ENCODE assay signal across 16 cellular contexts in the genomic region with DNA sequence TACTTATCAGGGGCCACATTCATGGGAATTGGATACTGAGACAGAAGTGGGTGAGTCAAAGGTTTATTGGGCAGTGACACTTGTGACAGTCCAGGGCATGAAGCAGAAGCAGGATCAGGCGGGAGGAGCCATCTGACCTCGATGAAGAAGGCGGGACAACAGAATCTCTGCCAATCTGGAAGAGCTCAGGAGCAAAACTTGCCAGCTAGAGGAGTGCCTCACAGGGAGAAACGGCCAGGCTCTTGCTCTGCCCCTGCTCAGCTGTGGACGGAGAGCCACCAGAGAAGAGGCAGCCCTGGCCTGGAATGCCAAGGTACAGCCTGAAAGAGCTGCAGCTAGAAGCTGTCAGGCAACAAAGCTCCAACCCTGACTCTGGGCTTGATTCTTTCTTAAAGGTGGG. TPM values are rescaled to one million over a fixed set of nuclear protein-coding genes. Genes with fewer than 3 reads are reported as not detected.
DNase-seq lines count a peak whose midpoint lies in the region; ATAC-seq and TF ChIP-seq lines count a peak whose summit lies in the region.
"Had no signal": no experiment of that assay in that cellular context is flagged by ENCODE, and none has a peak within 500 bp of the region (broad histone marks: within the 10 kb centered on the region; RNA-seq: fewer than 3 reads in every experiment).

No MANE protein-coding gene starts in this region.

- BruUV-seq in A673 (replicated peaks; lab: Mats Ljungman, UMichigan) (no TSS peak), HCT116 (replicated peaks; lab: Mats Ljungman, UMichigan) (no TSS peak)

- intact Hi-C loops in A673 (cut with micrococcal nuclease; ENCODE audit: unreplicated experiment), result loop anchor here (5.0 kb wide), 1 partner anchor 406 kb away; no protein-coding TSS in a partner anchor
- intact Hi-C loops in HCT116 (cut with micrococcal nuclease), result loop anchor here (5.0 to 10.0 kb wide), 3 partner anchors 143 to 1389 kb away; a partner anchor contains a TSS
- intact Hi-C loops in colonic mucosa (cut with DNase I), result loop anchor here (5.0 kb wide), 1 partner anchor 231 kb away; no protein-coding TSS in a partner anchor
- intact Hi-C loops in activated T-helper 2 cell treated with anti-CD3 and anti-CD28 coated beads, Interferon-gamma antibody, Interleukin-2, Interleukin-4, amounts not matched to agents 10 μg/mL and 5 μg/mL and 100 μg/mL, durations not matched to agents 14 hours and 24 hours and 36 hours (cut with micrococcal nuclease), result no loop called here

- no peak overlapping the region for H3K9ac ChIP-seq in HCT116 (ENCODE audit: low read length)
- H3K9ac ChIP-seq in colonic mucosa (ENCODE audit: low read depth in 2 of 2, low read length in 2 of 2), result no peak overlapping the region
- no peak overlapping the region for H3K9ac ChIP-seq in mesendoderm (ENCODE audit: low read length)

- no peaks in the 10 kb centered on the region for H4K20me1 ChIP-seq in HCT116 (ENCODE audit: insufficient read depth)

- H3K18ac ChIP-seq in mesendoderm (ENCODE audit: low read length), result no peak overlapping the region

- H2AK5ac ChIP-seq in mesendoderm (ENCODE audit: low read length), result no peak overlapping the region

- H3K27ac ChIP-seq in A673 (ENCODE audit: low read depth, low read length, poor library complexity, severe bottlenecking), result peak overlapping the region; percentile 38
- H3K27ac ChIP-seq in HCT116 (ENCODE audit: low read depth, low read length), result no peak overlapping the region
- no peak overlapping the region for H3K27ac ChIP-seq in colonic mucosa
- H3K27ac ChIP-seq in mesendoderm (ENCODE audit: low read depth, low read length), result no peak overlapping the region
- H3K27ac ChIP-seq: neutrophil, skin epidermis had no signal

- H3K4ac ChIP-seq in mesendoderm (ENCODE audit: low read depth, low read length), result no peak overlapping the region

- no peak for TF ChIP-seq RAD21 in HCT116 (IDR thresholded peaks at IDR 0.05; ENCODE audit: low read depth)

- H3K4me1 ChIP-seq in A673 (ENCODE audit: insufficient read depth, low read length, poor library complexity, severe bottlenecking) (peaks cover 12% of the 10 kb centered on the region), HCT116 (ENCODE audit: control insufficient read depth in 1 of 2, insufficient read depth in 2 of 2, low read length in 2 of 2) (peaks cover 3 to 15% of the 10 kb centered on the region in 2 experiments; a peak in 2 of 4 replicates), colonic mucosa (no peaks in the 10 kb centered on the region), mesendoderm (ENCODE audit: control insufficient read depth, low read depth, low read length) (no peaks in the 10 kb centered on the region)

- no peaks in the 10 kb centered on the region for H3K4me1 Mint-ChIP-seq in activated T-helper 2 cell treated with anti-CD3 and anti-CD28 coated beads, Interferon-gamma antibody, Interleukin-2, Interleukin-4, amounts not matched to agents 10 μg/mL and 5 μg/mL and 100 μg/mL, durations not matched to agents 14 hours and 24 hours and 36 hours (ENCODE audit: low read depth)
- H3K4me1 Mint-ChIP-seq: memory B cell had no signal

- H3K56ac ChIP-seq in mesendoderm (ENCODE audit: low read length), result no peak overlapping the region

- H3K4me3 ChIP-seq in A673 (ENCODE audit: low read depth, low read length, poor library complexity, severe bottlenecking) (no peak overlapping the region), HCT116 (replicated peaks in 1 of 2; ENCODE audit: low read depth in 1 of 2, low read length in 2 of 2) (no peak overlapping the region), colonic mucosa (no peak overlapping the region), mesendoderm (ENCODE audit: low read length) (no peak overlapping the region)
- H3K4me3 ChIP-seq: skin epidermis had no signal

- H3K4me2 ChIP-seq in HCT116 (ENCODE audit: low read length) (peak overlapping the region; percentile 33), mesendoderm (ENCODE audit: low read length) (no peak overlapping the region)

- CTCF ChIA-PET in A673 (lab: Charles Lee) (interaction anchor here (0.7 kb wide), 1 partner anchor 737 kb away, joined by 5 read pairs; no protein-coding TSS in a partner anchor), HCT116 (lab: Charles Lee) (interaction anchor here (1.4 to 1.5 kb wide), 2 partner anchors 25 to 230 kb away, joined by 6 read pairs; no protein-coding TSS in a partner anchor)

- H3K79me2 ChIP-seq in HCT116 (ENCODE audit: insufficient read depth, low read length) (no peaks in the 10 kb centered on the region), mesendoderm (ENCODE audit: control insufficient read depth, insufficient read depth, low read length) (no peaks in the 10 kb centered on the region)

- H3K23ac ChIP-seq in mesendoderm (ENCODE audit: low read length), result no peak overlapping the region

- no peak for TF ChIP-seq POLR2A in HCT116 (IDR thresholded peaks at IDR 0.05; ENCODE audit: borderline replicate concordance, extremely low read depth, insufficient read depth, insufficient read length)

- H3K9me2 ChIP-seq in HCT116 (ENCODE audit: insufficient read depth), result no peaks in the 10 kb centered on the region

- H3K36me3 Mint-ChIP-seq in activated T-helper 2 cell treated with anti-CD3 and anti-CD28 coated beads, Interferon-gamma antibody, Interleukin-2, Interleukin-4, amounts not matched to agents 10 μg/mL and 5 μg/mL and 100 μg/mL, durations not matched to agents 14 hours and 24 hours and 36 hours (ENCODE audit: low read depth), result no peaks in the 10 kb centered on the region
- H3K36me3 Mint-ChIP-seq: memory B cell had no signal

- no peak overlapping the region for H2BK120ac ChIP-seq in mesendoderm (ENCODE audit: low read depth, low read length)

- H2BK5ac ChIP-seq in mesendoderm (ENCODE audit: low read length), result no peak overlapping the region

- peak overlapping the region; percentile 88 for H2AFZ ChIP-seq in HCT116 (ENCODE audit: low read depth, low read length, poor library complexity, severe bottlenecking)

- no peaks in the 10 kb centered on the region for H3K27me3 Mint-ChIP-seq in activated T-helper 2 cell treated with anti-CD3 and anti-CD28 coated beads, Interferon-gamma antibody, Interleukin-2, Interleukin-4, amounts not matched to agents 10 μg/mL and 5 μg/mL and 100 μg/mL, durations not matched to agents 14 hours and 24 hours and 36 hours (ENCODE audit: low read depth)

- ATAC-seq in HCT116, result peak; percentile 76
- ATAC-seq in GM19455 (IDR thresholded peaks at IDR 0.05; ENCODE audit: unreplicated experiment), result no peak
- ATAC-seq: activated CD8-positive, alpha-beta T cell treated with anti-CD3 and anti-CD28 coated beads for 36 hours had no signal

- no peaks in the 10 kb centered on the region for H3K79me1 ChIP-seq in mesendoderm (ENCODE audit: low read length)

- POLR2A ChIA-PET in A673 (lab: Charles Lee; ENCODE audit: low non-redundant PET) (no interaction called here), HCT116 (lab: Charles Lee) (interaction anchor here (0.8 kb wide), 1 partner anchor 9 kb away, joined by 3 read pairs; no protein-coding TSS in a partner anchor)

- H3K9me3 Mint-ChIP-seq in activated T-helper 2 cell treated with anti-CD3 and anti-CD28 coated beads, Interferon-gamma antibody, Interleukin-2, Interleukin-4, amounts not matched to agents 10 μg/mL and 5 μg/mL and 100 μg/mL, durations not matched to agents 14 hours and 24 hours and 36 hours, result no peaks in the 10 kb centered on the region
- H3K9me3 Mint-ChIP-seq: activated CD8-positive, alpha-beta T cell treated with anti-CD3 and anti-CD28 coated beads for 36 hours; memory B cell had no signal

- TF ChIP-seq CTCF in A673 (conservative IDR thresholded peaks at IDR 0.05; ENCODE audit: low read depth, low read length), result no peak
- TF ChIP-seq CTCF in HCT116 (IDR thresholded peaks at IDR 0.05 in 2 of 3, conservative IDR thresholded peaks at IDR 0.05 in 1 of 3; ENCODE audit: borderline replicate concordance in 1 of 3, insufficient read depth in 1 of 3, low read depth in 2 of 3, low read length in 2 of 3), result no peak
- TF ChIP-seq CTCF in colonic mucosa (IDR thresholded peaks at IDR 0.05), result no peak

- H3K9me3 ChIP-seq in A673 (ENCODE audit: low read depth, low read length, poor library complexity, severe bottlenecking) (no peaks in the 10 kb centered on the region), HCT116 (ENCODE audit: control insufficient read depth in 1 of 2, insufficient read depth in 1 of 2, low read depth in 1 of 2, low read length in 2 of 2) (no peaks in the 10 kb centered on the region), colonic mucosa (no peaks in the 10 kb centered on the region)
- H3K9me3 ChIP-seq: neutrophil had no signal

- RAD21 ChIA-PET in HCT116 (lab: Charles Lee; ENCODE audit: low non-redundant PET in 1 of 2, low total read pairs in 2 of 2, uncharacterized antibody in 2 of 2, unreplicated experiment in 2 of 2), result no interaction called here

- H3K36me3 ChIP-seq in A673 (ENCODE audit: insufficient read depth, low read length, poor library complexity, severe bottlenecking), result no peaks in the 10 kb centered on the region
- no peaks in the 10 kb centered on the region for H3K36me3 ChIP-seq in HCT116 (ENCODE audit: control insufficient read depth in 1 of 2, insufficient read depth in 2 of 2, low read length in 2 of 2)
- no peaks in the 10 kb centered on the region for H3K36me3 ChIP-seq in colonic mucosa
- no peaks in the 10 kb centered on the region for H3K36me3 ChIP-seq in mesendoderm (ENCODE audit: control insufficient read depth, insufficient read depth, low read length)
- H3K36me3 ChIP-seq: neutrophil had no signal

- H4K5ac ChIP-seq in mesendoderm (ENCODE audit: low read length), result no peak overlapping the region

- H3K27ac Mint-ChIP-seq in activated T-helper 2 cell treated with anti-CD3 and anti-CD28 coated beads, Interferon-gamma antibody, Interleukin-2, Interleukin-4, amounts not matched to agents 10 μg/mL and 5 μg/mL and 100 μg/mL, durations not matched to agents 14 hours and 24 hours and 36 hours, result no peak overlapping the region
- H3K27ac Mint-ChIP-seq: activated CD8-positive, alpha-beta T cell treated with anti-CD3 and anti-CD28 coated beads for 36 hours; memory B cell had no signal

- WGBS in mesendoderm (ENCODE audit: extremely low coverage, insufficient coverage, low lambda C conversion rate), result no CpG with 5 or more reads among the region's 5 CpGs

- H2BK15ac ChIP-seq in mesendoderm (replicated peaks; ENCODE audit: low read depth), result no peak overlapping the region

- H3K27me3 ChIP-seq in A673 (replicated peaks; ENCODE audit: insufficient read depth, low read depth, low read length, poor library complexity) (no peaks in the 10 kb centered on the region), HCT116 (ENCODE audit: insufficient read depth, low read length) (no peaks in the 10 kb centered on the region), colonic mucosa (no peaks in the 10 kb centered on the region), mesendoderm (ENCODE audit: insufficient read depth, low read length, poor library complexity) (no peaks in the 10 kb centered on the region)
- H3K27me3 ChIP-seq: neutrophil had no signal

- no peak overlapping the region for H4K8ac ChIP-seq in mesendoderm (ENCODE audit: low read depth, low read length)

- no peak overlapping the region for H3K4me3 Mint-ChIP-seq in activated T-helper 2 cell treated with anti-CD3 and anti-CD28 coated beads, Interferon-gamma antibody, Interleukin-2, Interleukin-4, amounts not matched to agents 10 μg/mL and 5 μg/mL and 100 μg/mL, durations not matched to agents 14 hours and 24 hours and 36 hours (ENCODE audit: low read depth)
- H3K4me3 Mint-ChIP-seq: activated CD8-positive, alpha-beta T cell treated with anti-CD3 and anti-CD28 coated beads for 36 hours; memory B cell had no signal

- DNase-seq in A673 (ENCODE audit: low spot score) (no peak), HCT116 (ENCODE audit: low read depth, low spot score) (peak; percentile 32), colonic mucosa (peak; percentile 45), mesendoderm (peak; percentile 55), NK-92 (lab: John Stamatoyannopoulos, UW; ENCODE audit: unreplicated experiment) (no peak)
- DNase-seq in central memory CD4-positive, alpha-beta T cell, result no peak
- no peak for DNase-seq in activated T-helper 2 cell treated with anti-CD3 and anti-CD28 coated beads, Interferon-gamma antibody, Interleukin-2, Interleukin-4, amounts not matched to agents 10 μg/mL and 5 μg/mL and 100 μg/mL, durations not matched to agents 14 hours and 24 hours and 36 hours (ENCODE audit: low spot score)
- DNase-seq: activated CD8-positive, alpha-beta T cell treated with anti-CD3 and anti-CD28 coated beads for 36 hours; DMS153; MM.1S had no signal

RNA-seq across cellular contexts. Expression of a gene that starts 16.9 kb away (rescaled TPM):
- total RNA-seq in A673 (2021) (1.2 and 2.4 TPM in 2 replicates), HCT116 (2021; ENCODE audit: unreplicated experiment) (0.20 TPM), colonic mucosa (not detected)
- polyA plus RNA-seq in HCT116 (2012), result 0.15 and 0.26 TPM in 2 replicates
- 0.49 TPM for polyA plus RNA-seq in mesendoderm (2013, experiment 1 of 2)
- 0.52 TPM for polyA plus RNA-seq in mesendoderm (2013, experiment 2 of 2)
- total RNA-seq in activated T-helper 2 cell treated with anti-CD3 and anti-CD28 coated beads, Interferon-gamma antibody, Interleukin-2, Interleukin-4, amounts not matched to agents 10 μg/mL and 5 μg/mL and 100 μg/mL, durations not matched to agents 14 hours and 24 hours and 36 hours, result not detected in 2 replicates
- total RNA-seq: activated CD8-positive, alpha-beta T cell treated with anti-CD3 and anti-CD28 coated beads for 36 hours; dermis microvascular lymphatic vessel endothelial cell; HT1080 had no signal

Comparison
In these comparisons a context has a peak if more than half of its experiments do, and no peak if none do; other contexts are left out.
1. DNase-seq: peak in HCT116 (single experiment), colonic mucosa (single experiment) and mesendoderm (single experiment); none in A673 (single experiment), central memory CD4-positive, alpha-beta T cell (single experiment), NK-92 (single experiment) and activated T-helper 2 cell treated with anti-CD3 and anti-CD28 coated beads, Interferon-gamma antibody, Interleukin-2, Interleukin-4, amounts not matched to agents 10 μg/mL and 5 μg/mL and 100 μg/mL, durations not matched to agents 14 hours and 24 hours and 36 hours (single experiment).